15 cellular contexts compared by ENCODE assay signal in the genomic region with DNA sequence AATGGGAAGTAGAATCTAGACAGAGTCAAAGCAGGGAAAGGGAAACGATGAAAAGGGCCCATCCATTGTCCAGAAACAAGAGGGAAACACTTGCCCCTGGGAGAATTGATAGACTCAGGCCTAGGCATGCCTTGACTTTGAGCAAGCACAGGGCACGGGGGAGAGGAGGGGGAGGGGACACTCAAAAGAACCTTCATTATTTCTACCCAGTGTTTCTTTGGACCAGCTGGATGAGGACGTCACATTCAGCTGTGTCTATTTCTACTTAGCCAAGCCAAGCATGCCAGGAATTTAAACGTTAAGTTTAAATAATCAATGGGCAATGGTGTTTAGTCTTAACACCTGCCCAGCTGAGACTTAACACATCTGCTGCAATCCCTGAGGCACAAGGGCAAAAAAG. TPM values are rescaled to one million over a fixed set of nuclear protein-coding genes. Genes with fewer than 3 reads are reported as not detected.
DNase-seq lines count a peak whose midpoint lies in the region; ATAC-seq and TF ChIP-seq lines count a peak whose summit lies in the region.
"Had no signal": no experiment of that assay in that cellular context is flagged by ENCODE, and none has a peak within 500 bp of the region (broad histone marks: within the 10 kb centered on the region; RNA-seq: fewer than 3 reads in every experiment).

No MANE protein-coding gene starts in this region.

- H3K27me3 ChIP-seq in IMR-90 (ENCODE audit: control insufficient read depth, insufficient read depth, low read length), result no peaks in the 10 kb centered on the region
- H3K27me3 ChIP-seq: esophagus muscularis mucosa had no signal

- no peaks in the 10 kb centered on the region for H3K36me3 ChIP-seq in IMR-90 (ENCODE audit: control insufficient read depth, insufficient read depth, low read length)
- H3K36me3 ChIP-seq: esophagus muscularis mucosa had no signal

- no peak overlapping the region for H2AFZ ChIP-seq in IMR-90 (replicated peaks; ENCODE audit: low read length, poor library complexity)

- no peak overlapping the region for H3K4me3 ChIP-seq in IMR-90 (ENCODE audit: insufficient read depth, low read depth, low read length)
- H3K4me3 ChIP-seq: coronary artery, esophagus muscularis mucosa, K562 had no signal

- no peak overlapping the region for H3K56ac ChIP-seq in IMR-90 (ENCODE audit: extremely low read depth, insufficient read depth, low read length)

- TF ChIP-seq CTCF in IMR-90 (conservative IDR thresholded peaks at IDR 0.05; ENCODE audit: low read depth, low read length), result no peak

- dilution Hi-C loops in IMR-90 (cut with HindIII; ENCODE audit: low sequenced_read_pairs, unreplicated experiment), result no loop called here

- WGBS in IMR-90 (ENCODE audit: extremely low coverage in 2 of 2, insufficient read length in 1 of 2), 2 experiments, result 88% methylated on average over 1 of the region's 4 CpGs; no CpG with 5 or more reads in 1 of the 2 experiments

- BruUV-seq in IMR-90 (replicated peaks; lab: Mats Ljungman, UMichigan), result no TSS peak

- H3K79me1 ChIP-seq in IMR-90 (ENCODE audit: low read depth in 1 of 2, low read length in 2 of 2), result peaks cover 0 to 10% of the 10 kb centered on the region in 2 experiments; a peak in 1 of 4 replicates

- H2BK120ac ChIP-seq in IMR-90 (ENCODE audit: low read depth, low read length), result no peak overlapping the region

- H4K91ac ChIP-seq in IMR-90 (ENCODE audit: insufficient read depth, low read depth, low read length), result peak overlapping the region; percentile 27; the same call in 1 of the 2 replicates

- no peak overlapping the region for H2BK15ac ChIP-seq in IMR-90 (ENCODE audit: low read depth, low read length)

- H3K23ac ChIP-seq in IMR-90 (ENCODE audit: low read depth, low read length), result no peak overlapping the region

- CTCF ChIA-PET in IMR-90 (lab: Yijun Ruan, JAX), result interaction anchor here (0.5 kb wide), 1 partner anchor 134 kb away, joined by 3 read pairs; no protein-coding TSS in a partner anchor

- H2BK20ac ChIP-seq in IMR-90 (ENCODE audit: low read depth, low read length), result no peak overlapping the region

- peak overlapping the region; percentile 30; the same call in 1 of the 2 replicates for H4K5ac ChIP-seq in IMR-90 (ENCODE audit: low read depth, low read length)

- ATAC-seq in IMR-90 (ENCODE audit: low read depth) (peak; percentile 67), GM19452 (IDR thresholded peaks at IDR 0.05; ENCODE audit: unreplicated experiment) (no peak), GM21723 (IDR thresholded peaks at IDR 0.05; ENCODE audit: unreplicated experiment) (no peak)
- ATAC-seq: left colon had no signal

- H3K4me2 ChIP-seq in IMR-90 (ENCODE audit: low read depth, low read length), result no peak overlapping the region; the same call in 1 of the 2 replicates

- H2AK9ac ChIP-seq in IMR-90 (replicated peaks; ENCODE audit: low read depth, low read length, poor library complexity), result no peak overlapping the region

- H3K18ac ChIP-seq in IMR-90 (ENCODE audit: low read depth, low read length), result peak overlapping the region; percentile 25; the same call in 1 of the 2 replicates

- in situ Hi-C loops in IMR-90 (cut with MboI; ENCODE audit: low sequenced_read_pairs), result no loop called here

- DNase-seq in IMR-90 (peak; percentile 65), amygdala (lab: John Stamatoyannopoulos, UW) (peak in 29 of 56 donors; percentile 5 to 78 (median 30)), hippocampal formation (lab: John Stamatoyannopoulos, UW) (peak; percentile 28 to 49), putamen (ENCODE audit: low spot score) (peak; percentile 72), activated gamma-delta T cell (lab: John Stamatoyannopoulos, UW) (no peak)
- DNase-seq: activated CD4-positive, alpha-beta memory T cell treated with anti-CD3 and anti-CD28 coated beads, Interleukin-2, amount 10 ng/mL, durations not matched to agents 7 days and 5 days; left colon; NCI-H1092 treated with DMSO at 0.1 percent for 48 hours; NCI-H524 treated with DMSO at 0.1 percent for 48 hours; stimulated activated CD4-positive, alpha-beta T cell treated with anti-CD3 and anti-CD28 coated beads, Interleukin-15, amount 100 ng/mL, for 24 hours had no signal

- H3K9ac ChIP-seq in IMR-90 (ENCODE audit: low read depth, low read length), result no peak overlapping the region

- no peak for TF ChIP-seq RAD21 in IMR-90 (IDR thresholded peaks at IDR 0.05; ENCODE audit: low read length)

- H2AK5ac ChIP-seq in IMR-90 (ENCODE audit: low read depth, low read length), result no peak overlapping the region

- H3K9me1 ChIP-seq in IMR-90 (ENCODE audit: insufficient read depth, low read length), result no peaks in the 10 kb centered on the region; the same call in 1 of the 2 replicates

- H3K4me1 ChIP-seq in IMR-90 (ENCODE audit: control insufficient read depth, insufficient read depth, low read length), result peaks cover 8% of the 10 kb centered on the region

- no peak for TF ChIP-seq POLR2A in IMR-90 (IDR thresholded peaks at IDR 0.05; ENCODE audit: low read depth, low read length)

- peak overlapping the region in 1 of 2 experiments; percentile 8; a peak in 1 of 4 replicates for H4K8ac ChIP-seq in IMR-90 (ENCODE audit: low read depth in 2 of 2, low read length in 2 of 2)

- no peak overlapping the region for H3K4ac ChIP-seq in IMR-90 (ENCODE audit: low read depth, low read length)

- no peaks in the 10 kb centered on the region for H4K20me1 ChIP-seq in IMR-90 (ENCODE audit: insufficient read depth, low read length)

- H3K14ac ChIP-seq in IMR-90 (replicated peaks; ENCODE audit: low read depth, low read length), result no peak overlapping the region

- 0 out of 2 replicates have a peak overlapping the region, but pooled peaks have one; percentile 0 for H3K27ac ChIP-seq in IMR-90 (ENCODE audit: insufficient read depth, low read length)
- H3K27ac ChIP-seq: coronary artery, esophagus muscularis mucosa had no signal

- H2BK5ac ChIP-seq in IMR-90 (ENCODE audit: low read depth, low read length, poor library complexity, severe bottlenecking), result peak overlapping the region; percentile 38

- H3K9me3 ChIP-seq in IMR-90 (ENCODE audit: control insufficient read depth, insufficient read depth, low read length), result no peaks in the 10 kb centered on the region
- H3K9me3 ChIP-seq: esophagus muscularis mucosa had no signal

- POLR2A ChIA-PET in IMR-90 (lab: Charles Lee; ENCODE audit: unreplicated experiment), result no interaction called here

- intact Hi-C loops in IMR-90 (cut with micrococcal nuclease), result loop anchor here (5.0 kb wide), 1 partner anchor 49 kb away; a partner anchor contains a TSS

TF ChIP-seq in IMR-90, 13 proteins besides CTCF, POLR2A, EP300 and RAD21:
- TF ChIP-seq, protein P1, sequence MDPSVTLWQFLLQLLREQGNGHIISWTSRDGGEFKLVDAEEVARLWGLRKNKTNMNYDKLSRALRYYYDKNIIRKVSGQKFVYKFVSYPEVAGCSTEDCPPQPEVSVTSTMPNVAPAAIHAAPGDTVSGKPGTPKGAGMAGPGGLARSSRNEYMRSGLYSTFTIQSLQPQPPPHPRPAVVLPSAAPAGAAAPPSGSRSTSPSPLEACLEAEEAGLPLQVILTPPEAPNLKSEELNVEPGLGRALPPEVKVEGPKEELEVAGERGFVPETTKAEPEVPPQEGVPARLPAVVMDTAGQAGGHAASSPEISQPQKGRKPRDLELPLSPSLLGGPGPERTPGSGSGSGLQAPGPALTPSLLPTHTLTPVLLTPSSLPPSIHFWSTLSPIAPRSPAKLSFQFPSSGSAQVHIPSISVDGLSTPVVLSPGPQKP (IDR thresholded peaks at IDR 0.05; ENCODE audit: borderline replicate concordance, low read depth, low read length), result no peak
- no peak for TF ChIP-seq CHD1 (IDR thresholded peaks at IDR 0.05; ENCODE audit: low read depth, low read length)
- TF ChIP-seq FOS (IDR thresholded peaks at IDR 0.05; ENCODE audit: low read depth, low read length), result no peak
- TF ChIP-seq MXI1 (IDR thresholded peaks at IDR 0.05; ENCODE audit: borderline replicate concordance, low read depth, low read length), result no peak
- TF ChIP-seq NFE2L2 (IDR thresholded peaks at IDR 0.05; ENCODE audit: low read depth, low read length), result no peak
- TF ChIP-seq MAFK (IDR thresholded peaks at IDR 0.05; ENCODE audit: low read depth, low read length), result no peak
- no peak for TF ChIP-seq SMC3 (IDR thresholded peaks at IDR 0.05; ENCODE audit: low read depth, low read length)
- TF ChIP-seq MAZ (IDR thresholded peaks at IDR 0.05; ENCODE audit: borderline replicate concordance, low read depth, low read length), result no peak
- no peak for TF ChIP-seq RFX5 (IDR thresholded peaks at IDR 0.05; ENCODE audit: low read depth, low read length)
- TF ChIP-seq BHLHE40 (IDR thresholded peaks at IDR 0.05; ENCODE audit: low read depth, low read length), result no peak

RNA-seq across cellular contexts. Expression of a gene that starts 50.4 kb away (rescaled TPM):
- 12.4 and 17.2 TPM in 2 replicates for total RNA-seq in IMR-90 (2012; rRNA removed)
- 13.5 and 13.9 TPM in 2 replicates for polyA plus RNA-seq in IMR-90 (2012; rRNA removed)
- polyA plus RNA-seq in IMR-90 (2012; cell fraction: cytosol; rRNA removed), result 12.1 and 13.8 TPM in 2 replicates
- 3.8 and 4.5 TPM in 2 replicates for polyA plus RNA-seq in IMR-90 (2012; cell fraction: nucleus; rRNA removed; ENCODE audit: low replicate concordance)
